Comparison of ENCODE assay signal across 8 cellular contexts in the genomic region with DNA sequence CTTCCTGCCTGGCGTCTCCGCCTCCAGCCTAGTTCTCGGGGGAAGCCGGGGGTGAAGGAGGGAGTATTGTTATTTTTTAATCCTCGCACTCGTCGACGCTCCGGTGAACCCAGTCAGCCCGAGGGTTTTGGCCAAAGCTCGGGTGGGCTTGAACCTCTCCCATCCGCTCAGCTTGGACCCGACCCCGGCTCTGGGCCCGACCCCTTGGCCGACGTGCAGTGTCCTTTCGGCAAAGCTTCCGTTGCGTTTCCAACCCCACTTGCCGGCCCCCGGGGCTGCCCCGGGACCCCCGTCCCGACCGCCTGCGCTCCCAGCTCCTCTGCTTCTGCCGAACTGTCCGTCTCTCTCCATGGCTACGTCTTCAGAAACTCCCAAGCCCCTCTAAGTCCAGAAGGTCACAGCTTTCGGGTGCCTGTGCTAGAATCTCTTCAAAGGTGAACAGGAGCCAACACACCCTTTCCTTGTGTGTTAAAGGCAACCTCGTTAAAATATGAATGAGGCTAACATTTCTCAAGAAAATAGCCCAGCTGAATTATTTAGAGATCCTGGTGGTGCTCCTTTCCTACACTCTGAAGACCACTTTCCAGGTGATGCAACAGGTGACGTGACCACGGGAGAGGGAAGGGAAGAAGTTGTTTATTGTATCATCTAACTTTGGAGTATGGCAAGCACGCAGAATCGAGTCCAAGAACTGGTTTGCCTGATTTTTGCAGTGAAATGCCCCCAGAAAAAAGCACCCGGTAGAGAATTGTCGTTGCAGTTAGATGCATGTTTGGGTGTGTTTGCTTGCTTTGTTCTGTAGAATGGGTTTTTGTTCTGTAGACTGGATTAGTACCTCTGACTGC. TPM values are rescaled to one million over a fixed set of nuclear protein-coding genes. Genes with fewer than 3 reads are reported as not detected.
DNase-seq lines count a peak whose midpoint lies in the region; ATAC-seq and TF ChIP-seq lines count a peak whose summit lies in the region.

No MANE protein-coding gene starts in this region.

- H3K9me3 ChIP-seq in KOPT-K1 (ENCODE audit: insufficient read depth, low read length, poor library complexity, severe bottlenecking) (no peaks in the 10 kb centered on the region), breast epithelium (no peaks in the 10 kb centered on the region), lung (ENCODE audit: control insufficient read depth in 2 of 2, insufficient read depth in 1 of 2, low read length in 1 of 2) (no peaks in the 10 kb centered on the region)

- H3K4me1 ChIP-seq in breast epithelium: no peaks in the 10 kb centered on the region
- H3K4me1 ChIP-seq in lung (ENCODE audit: control insufficient read depth in 2 of 2, insufficient read depth in 2 of 2, low read length in 2 of 2): peaks cover 9 to 27% of the 10 kb centered on the region in 2 donors

- TF ChIP-seq CTCF in breast epithelium (IDR thresholded peaks at IDR 0.05) (no peak), lung (IDR thresholded peaks at IDR 0.05; ENCODE audit: control extremely low read depth, extremely low read depth) (no peak), glutamatergic neuron (IDR thresholded peaks at IDR 0.05; ENCODE audit: partially characterized antibody, unreplicated experiment) (no peak)

- no peak for ATAC-seq in lung (ENCODE audit: insufficient read depth, low FRiP score)
- no peak for ATAC-seq in GM18870 (IDR thresholded peaks at IDR 0.05; ENCODE audit: unreplicated experiment)
- no peak for ATAC-seq in HG02884 (IDR thresholded peaks at IDR 0.05; ENCODE audit: unreplicated experiment)

- no peak overlapping the region for H3K27ac Mint-ChIP-seq in glutamatergic neuron (ENCODE audit: unreplicated experiment)

- peaks cover 10% of the 10 kb centered on the region for H3K4me1 Mint-ChIP-seq in glutamatergic neuron (ENCODE audit: low read depth, unreplicated experiment)

- H3K27ac ChIP-seq in KOPT-K1 (ENCODE audit: low read depth, low read length, poor library complexity, severe bottlenecking) (peak overlapping the region; percentile 85), breast epithelium (peak overlapping the region; percentile 95 to 96), lung (ENCODE audit: low read depth in 1 of 2, low read length in 1 of 2) (peak overlapping the region; percentile 97 to 100)

- H3K36me3 Mint-ChIP-seq in glutamatergic neuron (ENCODE audit: unreplicated experiment): no peaks in the 10 kb centered on the region

- H3K27me3 ChIP-seq in breast epithelium: no peaks in the 10 kb centered on the region
- H3K27me3 ChIP-seq in lung (ENCODE audit: control insufficient read depth, insufficient read depth): no peaks in the 10 kb centered on the region

- H3K36me3 ChIP-seq in KOPT-K1 (ENCODE audit: insufficient read depth, low read length) (peaks cover 19% of the 10 kb centered on the region), breast epithelium (no peaks in the 10 kb centered on the region), lung (ENCODE audit: control insufficient read depth in 2 of 2, insufficient read depth in 2 of 2, low read length in 2 of 2) (peaks cover 0 to 2% of the 10 kb centered on the region in 2 donors)

- WGBS in lung, 2 donors: 1% methylated on average over 37 to 38 of the region's 38 CpGs

- DNase-seq in ELR (ENCODE audit: low read depth): peak; percentile 44
- no peak for DNase-seq in breast epithelium (ENCODE audit: low spot score in 2 of 2)
- DNase-seq in lung (ENCODE audit: low spot score): no peak
- no peak for DNase-seq in AG20443 (ENCODE audit: low spot score)
- no peak for DNase-seq in glutamatergic neuron

- H3K4me3 ChIP-seq in breast epithelium (peak overlapping the region; percentile 85 to 95 (median 92)), lung (peak overlapping the region; percentile 91)

- peaks cover 7% of the 10 kb centered on the region for H3K27me3 Mint-ChIP-seq in glutamatergic neuron (ENCODE audit: unreplicated experiment)

- no peaks in the 10 kb centered on the region for H3K9me3 Mint-ChIP-seq in glutamatergic neuron (ENCODE audit: unreplicated experiment)

- TF ChIP-seq POLR2A in breast epithelium (IDR thresholded peaks at IDR 0.05): no peak

- intact Hi-C loops in breast epithelium (cut with DNase I; ENCODE audit: low total_unique reads): no loop called here

- H3K4me3 Mint-ChIP-seq in glutamatergic neuron (ENCODE audit: unreplicated experiment): no peak overlapping the region

RNA-seq across cellular contexts. Expression of a gene that starts 0.7 kb away (rescaled TPM):
- total RNA-seq in breast epithelium (10 to 100 TPM; 27.5 to 36.3 (median 31.1) TPM), lung (100 to 1,000 TPM in 1 of 2 donors, 10 to 100 TPM in 1; 50.0 to 142 TPM), glutamatergic neuron (ENCODE audit: unreplicated experiment) (25.9 TPM)
- polyA plus RNA-seq in lung: 10 to 100 TPM; 17.1 to 20.1 TPM
